8 cellular contexts compared by ENCODE assay signal in the genomic region with DNA sequence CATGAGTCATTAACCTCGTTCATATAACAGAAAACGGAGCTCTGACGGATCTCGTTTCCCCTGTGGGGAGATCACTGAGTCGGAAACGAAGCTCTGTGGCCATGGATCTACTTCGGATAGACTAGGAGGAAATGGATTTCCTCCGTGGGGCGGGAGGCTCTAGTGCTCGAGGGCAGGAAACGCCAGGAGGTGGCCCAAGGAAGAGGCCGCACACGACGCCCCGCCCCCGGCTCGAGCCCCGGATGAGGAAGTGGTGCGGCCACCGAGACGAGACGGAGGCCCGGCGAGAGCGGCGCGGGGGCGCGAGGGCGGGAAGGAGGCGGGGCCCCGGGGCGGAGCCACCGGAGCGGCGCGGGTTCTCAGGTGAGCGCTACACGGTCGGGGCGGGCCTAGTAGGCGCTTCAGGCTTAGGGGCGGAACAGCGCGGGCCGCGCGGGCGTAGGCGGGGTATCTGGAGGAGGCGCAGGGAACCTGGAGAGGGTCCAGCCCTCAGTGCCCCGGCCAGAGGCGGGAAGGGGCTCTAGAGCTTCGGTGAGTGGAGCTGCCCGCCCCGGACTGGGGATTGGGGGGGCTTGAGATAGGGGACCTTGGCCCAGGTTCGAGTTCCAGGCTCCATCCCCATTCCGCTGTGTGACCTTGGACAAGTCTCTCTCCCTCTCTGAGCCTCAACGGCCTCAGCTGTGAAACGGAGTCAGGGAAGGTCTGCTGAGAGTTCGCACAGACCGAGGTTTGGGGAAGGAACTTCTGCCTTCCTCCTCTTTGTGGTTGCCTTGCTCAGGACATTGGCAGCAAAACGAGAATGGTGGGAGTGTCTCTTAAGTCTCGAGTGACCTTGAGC. TPM values are rescaled to one million over a fixed set of nuclear protein-coding genes. Genes with fewer than 3 reads are reported as not detected.
A peak's percentile ranks its signal among the peaks of the same experiment; 100 is the strongest.
DNase-seq lines count a peak whose midpoint lies in the region; ATAC-seq and TF ChIP-seq lines count a peak whose summit lies in the region.

A gene (plus strand): TSS at position 386 of the 838 bp plus-strand sequence. CDS start 903 bp downstream, outside the sequence.

- DNase-seq in AG09319 (ENCODE audit: extremely low read depth, low read depth) (peak; percentile 71), NCI-H460 (ENCODE audit: extremely low read depth, low read depth) (peak; percentile 89), cerebellar cortex (ENCODE audit: low spot score) (peak; percentile 97), islet precursor cell (peak; percentile 98)
- peak; percentile 98 for DNase-seq in activated CD4-positive, CD25-positive, alpha-beta regulatory T cell treated with anti-CD3 and anti-CD28 coated beads, Interleukin-2, amount 50 U/mL, for 72 hours
- peak; percentile 90 to 93 (median 93) for DNase-seq in stimulated activated CD4-positive, alpha-beta T cell treated with anti-CD3 and anti-CD28 coated beads, Interleukin-12 subunit alpha, Interleukin-12 subunit beta, amount 100 ng/mL, for 48 hours (ENCODE audit: low read depth in 2 of 3, low spot score in 1 of 3)

- no peak for TF ChIP-seq CTCF in AG09319 (IDR thresholded peaks at IDR 0.05; ENCODE audit: low read depth, low read length)

- ATAC-seq in GM19035 (IDR thresholded peaks at IDR 0.05; ENCODE audit: unreplicated experiment) (peak; percentile 60), HG03342 (IDR thresholded peaks at IDR 0.05; ENCODE audit: unreplicated experiment) (peak; percentile 64)

RNA-seq across cellular contexts. Expression of the gene that starts here (rescaled TPM):
- 7.0 and 8.8 TPM in 2 replicates for total RNA-seq in NCI-H460 (2014; rRNA removed; shearing (Covaris generic))
- 10.7 and 13.3 TPM in 2 replicates for polyA plus RNA-seq in NCI-H460 (2014; cell fraction: nucleus; rRNA removed)

Comparison
In these comparisons a context has a peak if more than half of its experiments do, and no peak if none do; other contexts are left out.
1. Peak in every context shown above with its lines: DNase-seq and ATAC-seq.